ENCODE assay signal across 13 cellular contexts in genomic region chr11:32615422-32615821, GRCh38. TPM values are rescaled to one million over a fixed set of nuclear protein-coding genes. Genes with fewer than 3 reads are reported as not detected.
A peak's percentile ranks its signal among the peaks of the same experiment; 100 is the strongest.
DNase-seq lines count a peak whose midpoint lies in the region; ATAC-seq, FAIRE-seq and TF ChIP-seq lines count a peak whose summit lies in the region.
"Had no signal": no experiment of that assay in that cellular context is flagged by ENCODE, and none has a peak within 500 bp of the region (broad histone marks: within the 10 kb centered on the region; RNA-seq: fewer than 3 reads in every experiment).

No MANE protein-coding gene starts in this region.

- DNase-seq in cardiac muscle cell (ENCODE audit: low read depth in 1 of 2, low spot score in 1 of 2) (peak; percentile 3 to 69), Right ventricle myocardium superior (no peak), Panc1 (ENCODE audit: low read depth, low spot score) (no peak), fibroblast of mammary gland (ENCODE audit: low read depth) (peak; percentile 5), GM19239 (ENCODE audit: insufficient read length, low spot score) (no peak), ecto neural progenitor cell (ENCODE audit: low spot score) (no peak)
- DNase-seq in stimulated activated naive CD8-positive, alpha-beta T cell treated with anti-CD3 and anti-CD28 coated beads, Interleukin-15, amount 100 ng/mL, for 72 hours = no peak
- no peak for DNase-seq in stimulated activated naive CD4-positive, alpha-beta T cell (lab: John Stamatoyannopoulos, UW)
- DNase-seq: activated naive CD8-positive, alpha-beta T cell treated with anti-CD3 and anti-CD28 coated beads, Interleukin-2, amount 10 ng/mL, durations not matched to agents 7 days and 5 days; natural killer cell; NCI-H1092 treated with DMSO at 0.1 percent for 48 hours; stimulated activated CD4-positive, alpha-beta T cell treated with anti-CD3 and anti-CD28 coated beads, Interleukin-12 subunit alpha, Interleukin-12 subunit beta, amount 100 ng/mL, for 4 hours; T-helper 2 cell had no signal

- no peak for FAIRE-seq in GM19239 (lab: Jason Lieb, UNC)

- in situ Hi-C loops in Panc1 (cut with HindIII; ENCODE audit: low pct_unique_long_range_greater_than_20kb, low sequenced_read_pairs) = no loop called here

- H3K4me3 Mint-ChIP-seq in stimulated activated naive CD8-positive, alpha-beta T cell treated with anti-CD3 and anti-CD28 coated beads, Interleukin-15, amount 100 ng/mL, for 72 hours = no peak overlapping the region
- H3K4me3 Mint-ChIP-seq: activated naive CD8-positive, alpha-beta T cell treated with anti-CD3 and anti-CD28 coated beads, Interleukin-2, amount 10 ng/mL, durations not matched to agents 7 days and 5 days; natural killer cell had no signal

- H3K27ac ChIP-seq in cardiac muscle cell (no peak overlapping the region), Panc1 (ENCODE audit: low read length) (no peak overlapping the region)

- no peaks in the 10 kb centered on the region for H3K4me1 ChIP-seq in cardiac muscle cell (ENCODE audit: low read depth)
- H3K4me1 ChIP-seq in Panc1 (ENCODE audit: control insufficient read depth, insufficient read depth, low read length) = no peaks in the 10 kb centered on the region

- H3K4me3 ChIP-seq in cardiac muscle cell (no peak overlapping the region), Panc1 (ENCODE audit: low read depth in 2 of 2, low read length in 2 of 2) (no peak overlapping the region), fibroblast of mammary gland (ENCODE audit: control insufficient read depth, low read depth, low read length) (no peak overlapping the region)

- no peak overlapping the region for H3K27ac Mint-ChIP-seq in stimulated activated naive CD8-positive, alpha-beta T cell treated with anti-CD3 and anti-CD28 coated beads, Interleukin-15, amount 100 ng/mL, for 72 hours
- H3K27ac Mint-ChIP-seq: activated naive CD8-positive, alpha-beta T cell treated with anti-CD3 and anti-CD28 coated beads, Interleukin-2, amount 10 ng/mL, durations not matched to agents 7 days and 5 days; natural killer cell had no signal

- no peaks in the 10 kb centered on the region for H3K9me3 ChIP-seq in cardiac muscle cell (ENCODE audit: low read depth)
- H3K9me3 ChIP-seq in Panc1 (ENCODE audit: control insufficient read depth, insufficient read depth, low read depth, low read length) = no peaks in the 10 kb centered on the region

- CTCF ChIA-PET in Panc1 (lab: Charles Lee) = interaction anchor here (1.0 kb wide), 1 partner anchor 292 kb away, joined by 3 read pairs; no protein-coding TSS in a partner anchor

- no TSS peak for BruUV-seq in Panc1 (replicated peaks; lab: Mats Ljungman, UMichigan)

- intact Hi-C loops in Right ventricle myocardium superior (cut with DNase I) (no loop called here), Panc1 (cut with micrococcal nuclease; ENCODE audit: unreplicated experiment) (no loop called here)

- no peaks in the 10 kb centered on the region for H3K4me1 Mint-ChIP-seq in stimulated activated naive CD8-positive, alpha-beta T cell treated with anti-CD3 and anti-CD28 coated beads, Interleukin-15, amount 100 ng/mL, for 72 hours
- H3K4me1 Mint-ChIP-seq: activated naive CD8-positive, alpha-beta T cell treated with anti-CD3 and anti-CD28 coated beads, Interleukin-2, amount 10 ng/mL, durations not matched to agents 7 days and 5 days; natural killer cell had no signal

- H3K27me3 ChIP-seq in cardiac muscle cell = no peaks in the 10 kb centered on the region
- no peaks in the 10 kb centered on the region for H3K27me3 ChIP-seq in Panc1 (ENCODE audit: control insufficient read depth, insufficient read depth, low read length)

- POLR2A ChIA-PET in Panc1 (lab: Charles Lee) = interaction anchor here (0.7 kb wide), 1 partner anchor 212 kb away, joined by 3 read pairs; no protein-coding TSS in a partner anchor

- peaks cover 9 to 12% of the 10 kb centered on the region in 2 donors for H3K9me3 Mint-ChIP-seq in stimulated activated naive CD8-positive, alpha-beta T cell treated with anti-CD3 and anti-CD28 coated beads, Interleukin-15, amount 100 ng/mL, for 72 hours

- no peak for ATAC-seq in Right ventricle myocardium superior (ENCODE audit: poor library complexity)
- no peak for ATAC-seq in Panc1
- no peak for ATAC-seq in stimulated activated naive CD8-positive, alpha-beta T cell treated with anti-CD3 and anti-CD28 coated beads, Interleukin-15, amount 100 ng/mL, for 72 hours
- ATAC-seq: natural killer cell had no signal

- peak; percentile 57 for TF ChIP-seq CTCF in cardiac muscle cell (IDR thresholded peaks at IDR 0.05; ENCODE audit: low read depth, low read length)
- peak; percentile 38; the same call in 1 of the 2 replicates for TF ChIP-seq CTCF in Panc1 (IDR thresholded peaks at IDR 0.05)
- TF ChIP-seq CTCF in fibroblast of mammary gland (conservative IDR thresholded peaks at IDR 0.05; ENCODE audit: control insufficient read depth, insufficient read depth, low read depth, low read length) = peak; percentile 13

- H3K36me3 ChIP-seq in cardiac muscle cell (no peaks in the 10 kb centered on the region), Panc1 (ENCODE audit: control insufficient read depth, insufficient read depth, low read length) (no peaks in the 10 kb centered on the region; the same call in 1 of the 2 replicates)

- H3K27me3 Mint-ChIP-seq in stimulated activated naive CD8-positive, alpha-beta T cell treated with anti-CD3 and anti-CD28 coated beads, Interleukin-15, amount 100 ng/mL, for 72 hours = peaks cover 12% of the 10 kb centered on the region

RNA-seq across cellular contexts. Expression of gene EIF3M, which starts 31.8 kb away (rescaled TPM):
- 530 and 587 TPM in 2 replicates for total RNA-seq in cardiac muscle cell
- polyA plus RNA-seq in cardiac muscle cell = 343 and 356 TPM in 2 replicates
- 182 TPM for total RNA-seq in Right ventricle myocardium superior
- 270 TPM for total RNA-seq in Panc1 (2021; ENCODE audit: unreplicated experiment)
- polyA plus RNA-seq in Panc1 (2012; ENCODE audit: insufficient read length) = 237 TPM

Comparison
In these comparisons a context has a peak if more than half of its experiments do, and no peak if none do; other contexts are left out.
1. DNase-seq: peak in cardiac muscle cell (2 of 2) and fibroblast of mammary gland (single experiment); none in Right ventricle myocardium superior (single experiment), Panc1 (single experiment), GM19239 (single experiment), stimulated activated naive CD8-positive, alpha-beta T cell treated with anti-CD3 and anti-CD28 coated beads, Interleukin-15, amount 100 ng/mL, for 72 hours (0 of 2), stimulated activated naive CD4-positive, alpha-beta T cell (0 of 6) and ecto neural progenitor cell (single experiment).
2. Peak in every context shown above with its lines, with median percentiles within 50 percentile points of each other: CTCF ChIP-seq.